Comparison of ENCODE assay signal across 15 cellular contexts in the genomic region with DNA sequence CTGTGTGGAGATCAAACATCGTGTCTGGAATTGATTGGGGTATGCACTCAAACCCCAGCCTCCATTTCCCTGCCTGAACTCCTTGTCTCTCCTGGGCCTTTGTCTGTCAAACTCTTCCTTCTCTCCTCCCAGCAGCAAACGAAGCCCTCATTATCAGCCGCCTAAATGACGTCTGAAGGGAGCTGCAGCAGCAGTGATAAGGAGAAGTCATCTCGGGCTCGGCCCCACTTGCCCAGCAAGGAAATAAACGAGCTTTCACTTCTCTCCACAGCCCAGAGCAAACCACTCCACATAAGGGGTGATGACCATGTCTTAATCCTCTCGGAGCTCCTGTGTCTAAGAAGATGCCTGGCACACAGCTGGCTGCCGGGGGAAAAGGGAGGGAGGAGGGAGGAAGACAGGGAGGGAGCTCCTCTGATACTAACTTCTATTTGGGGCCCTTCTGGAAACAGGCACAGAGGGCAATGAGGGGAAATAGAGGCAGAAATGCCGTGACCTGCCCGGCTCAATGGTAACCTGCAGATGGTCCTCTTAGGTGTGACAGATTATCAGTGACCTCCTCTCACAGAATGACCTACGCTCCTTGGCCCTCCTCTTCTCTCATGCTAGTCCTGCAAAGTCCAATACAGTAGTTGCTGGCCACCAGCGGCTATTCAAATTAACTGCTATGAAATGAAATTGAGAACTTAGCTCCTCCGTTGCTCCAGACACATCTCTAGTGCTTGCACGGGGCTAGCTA.
DNase-seq lines count a peak whose midpoint lies in the region; ATAC-seq and TF ChIP-seq lines count a peak whose summit lies in the region.
"Had no signal": no experiment of that assay in that cellular context is flagged by ENCODE, and none has a peak within 500 bp of the region (broad histone marks: within the 10 kb centered on the region; RNA-seq: fewer than 3 reads in every experiment).

No MANE protein-coding gene starts in this region.

- no peak overlapping the region for H3K9ac ChIP-seq in smooth muscle cell (ENCODE audit: low read depth)

- no peaks in the 10 kb centered on the region for H4K20me1 ChIP-seq in smooth muscle cell (ENCODE audit: low read depth)

- no peaks in the 10 kb centered on the region for H3K27me3 ChIP-seq in smooth muscle cell (ENCODE audit: low read depth)
- H3K27me3 ChIP-seq: MG63, SJCRH30 had no signal

- no peak overlapping the region for H3K4me2 ChIP-seq in smooth muscle cell

- H3K4me3 ChIP-seq in fibroblast of villous mesenchyme (ENCODE audit: low read depth, low read length) (no peak overlapping the region), smooth muscle cell (no peak overlapping the region)
- H3K4me3 ChIP-seq: MG63, SJCRH30 had no signal

- WGBS in smooth muscle cell (ENCODE audit: low lambda C conversion rate): 50% methylated on average over 15 of the region's 15 CpGs

- ATAC-seq in GM21723 (IDR thresholded peaks at IDR 0.05; ENCODE audit: unreplicated experiment) (no peak), GM18873 (IDR thresholded peaks at IDR 0.05; ENCODE audit: low FRiP score, unreplicated experiment) (no peak)

- H3K9me3 ChIP-seq in smooth muscle cell (replicated peaks; ENCODE audit: low read depth): no peaks in the 10 kb centered on the region
- H3K9me3 ChIP-seq: BE2C, MG63, SJCRH30 had no signal

- DNase-seq in NCI-H524 (lab: John Stamatoyannopoulos, UW) (peak; percentile 65 to 87), RPMI8226 (peak; percentile 67), fibroblast of villous mesenchyme (ENCODE audit: low read depth) (peak; percentile 9), smooth muscle cell (lab: John Stamatoyannopoulos, UW; ENCODE audit: unreplicated experiment) (no peak), activated gamma-delta T cell (lab: John Stamatoyannopoulos, UW) (no peak)
- DNase-seq: BE2C; CD4-positive, alpha-beta memory T cell; HFFc6; MG63; NCI-H1105; NCI-H1694 treated with DMSO at 0.1 percent for 48 hours; NCI-H748 treated with DMSO at 0.1 percent for 48 hours; SJCRH30 had no signal

- H3F3A ChIP-seq in smooth muscle cell (ENCODE audit: low read depth): no peaks in the 10 kb centered on the region

- H3K36me3 ChIP-seq in smooth muscle cell (ENCODE audit: low read depth): no peaks in the 10 kb centered on the region
- H3K36me3 ChIP-seq: BE2C, MG63, SJCRH30 had no signal

- H3K79me2 ChIP-seq in smooth muscle cell (ENCODE audit: low read depth): no peaks in the 10 kb centered on the region

- H2AFZ ChIP-seq in smooth muscle cell (ENCODE audit: low read depth): peak overlapping the region; percentile 54

- TF ChIP-seq CTCF in fibroblast of villous mesenchyme (IDR thresholded peaks at IDR 0.05; ENCODE audit: insufficient read depth, low read depth, low read length) (no peak), smooth muscle cell (IDR thresholded peaks at IDR 0.05; ENCODE audit: borderline replicate concordance, insufficient read depth, poor library complexity, severe bottlenecking) (no peak)

- H3K4me1 ChIP-seq in smooth muscle cell (ENCODE audit: low read depth): no peaks in the 10 kb centered on the region
- H3K4me1 ChIP-seq: BE2C, SJCRH30 had no signal

- no peak overlapping the region for H3K27ac ChIP-seq in smooth muscle cell (ENCODE audit: low read depth)
- H3K27ac ChIP-seq: SJCRH30 had no signal

Comparison
In these comparisons a context has a peak if more than half of its experiments do, and no peak if none do; other contexts are left out.
1. DNase-seq: peak in NCI-H524 (2 of 2), RPMI8226 (single experiment) and fibroblast of villous mesenchyme (single experiment); none in smooth muscle cell (single experiment) and activated gamma-delta T cell (single experiment).